2 cellular contexts compared by ENCODE assay signal in genomic region chr11:45569776-45570175, GRCh38.
TF ChIP-seq lines count a peak whose summit lies in the region.

No MANE protein-coding gene starts in this region.

TF ChIP-seq in H1, 55 proteins besides CTCF, POLR2A, EP300 and RAD21 (continued from another document):
- no peak for TF ChIP-seq USF2 (IDR thresholded peaks at IDR 0.05; ENCODE audit: low read length)

TF ChIP-seq in HepG2, 621 proteins besides CTCF, POLR2A, EP300 and RAD21 (continued from another document):
- TF ChIP-seq AKNA (CRISPR knock-in tag; IDR thresholded peaks at IDR 0.05; ENCODE audit: borderline replicate concordance) = no peak
